In genomic region chr7:44050121-44050914, GRCh38 we compare ENCODE assay signal across 17 cellular contexts. TPM values are rescaled to one million over a fixed set of nuclear protein-coding genes. Genes with fewer than 3 reads are reported as not detected.
DNase-seq lines count a peak whose midpoint lies in the region; ATAC-seq and TF ChIP-seq lines count a peak whose summit lies in the region.
"Had no signal": no experiment of that assay in that cellular context is flagged by ENCODE, and none has a peak within 500 bp of the region (broad histone marks: within the 10 kb centered on the region; RNA-seq: fewer than 3 reads in every experiment).

No MANE protein-coding gene starts in this region.

- H3K4me1 ChIP-seq in PC-3 (ENCODE audit: insufficient read depth, low read length), result peaks cover 32% of the 10 kb centered on the region
- peaks cover 36 to 98% (median 71%) of the 10 kb centered on the region in 6 donors for H3K4me1 ChIP-seq in spleen

- H3K4me3 Mint-ChIP-seq in activated CD4-positive, alpha-beta T cell treated with anti-CD3 and anti-CD28 coated beads, Interleukin-2, amount 10 ng/mL, durations not matched to agents 24 days and 14 days, result no peak overlapping the region
- peak overlapping the region; percentile 31 for H3K4me3 Mint-ChIP-seq in endothelial cell (ENCODE audit: unreplicated experiment)

- H2AFZ ChIP-seq in PC-3 (ENCODE audit: low read length), result no peak overlapping the region

- H3K4me3 ChIP-seq in PC-3 (ENCODE audit: low read length), result no peak overlapping the region
- H3K4me3 ChIP-seq in spleen, result no peak overlapping the region
- H3K4me3 ChIP-seq: testis had no signal

- H4K20me1 ChIP-seq in PC-3 (ENCODE audit: low read length), result peaks cover 33% of the 10 kb centered on the region; the same call in 1 of the 2 replicates

- H3K36me3 ChIP-seq in PC-3 (ENCODE audit: low read depth, low read length) (peaks cover 33% of the 10 kb centered on the region), spleen (peaks cover 0 to 83% (median 58%) of the 10 kb centered on the region in 6 donors)

- H3K27ac ChIP-seq in PC-3 (ENCODE audit: low read length), result no peak overlapping the region
- peak overlapping the region in 2 of 8 donors; percentile 52 to 100 for H3K27ac ChIP-seq in spleen
- H3K27ac ChIP-seq: testis had no signal

- H3K9ac ChIP-seq in PC-3 (ENCODE audit: low read length), result no peak overlapping the region

- peak overlapping the region; percentile 5; the same call in 1 of the 2 replicates for H3K4me2 ChIP-seq in PC-3 (ENCODE audit: low read length)

- POLR2A ChIA-PET in PC-3 (lab: Charles Lee; ENCODE audit: unreplicated experiment), result no interaction called here

- peaks cover 49% of the 10 kb centered on the region for H3K79me2 ChIP-seq in PC-3 (ENCODE audit: low read length)

- intact Hi-C loops in activated CD4-positive, alpha-beta T cell treated with anti-CD3 and anti-CD28 coated beads, Interleukin-2, amount 10 ng/mL, durations not matched to agents 24 days and 14 days (cut with micrococcal nuclease), result no loop called here
- intact Hi-C loops in PC-3 (cut with micrococcal nuclease), result no loop called here
- intact Hi-C loops in spleen (cut with DNase I; ENCODE audit: low total_unique reads), result no loop called here

- no peak for DNase-seq in activated CD4-positive, alpha-beta T cell treated with anti-CD3 and anti-CD28 coated beads, Interleukin-2, amount 10 ng/mL, durations not matched to agents 24 days and 14 days
- no peak for DNase-seq in activated CD4-positive, alpha-beta T cell treated with anti-CD3 and anti-CD28 coated beads, Interleukin-2, amount 50 U/mL, for 48 hours
- DNase-seq in PC-3 (no peak), endothelial cell (ENCODE audit: low spot score) (no peak), spleen (peak; percentile 60), NCI-H1436 treated with DMSO at 0.1 percent for 48 hours (lab: John Stamatoyannopoulos, UW) (no peak)
- DNase-seq: activated CD4-positive, alpha-beta T cell treated with anti-CD3 and anti-CD28 coated beads for 48 hours; activated gamma-delta T cell; CD8-positive, alpha-beta memory T cell; effector CD8-positive, alpha-beta T cell; hippocampal formation; NCI-H1417; testis had no signal

- H3K9me2 ChIP-seq in PC-3 (replicated peaks; ENCODE audit: low read length), result no peaks in the 10 kb centered on the region

- TF ChIP-seq CTCF in PC-3 (conservative IDR thresholded peaks at IDR 0.05; ENCODE audit: low read depth, low read length), result no peak
- no peak for TF ChIP-seq CTCF in endothelial cell (IDR thresholded peaks at IDR 0.05; ENCODE audit: unreplicated experiment)
- TF ChIP-seq CTCF in spleen (IDR thresholded peaks at IDR 0.05 in 8 of 11, conservative IDR thresholded peaks at IDR 0.05 in 3 of 11), result no peak

- CTCF ChIA-PET in PC-3 (lab: Charles Lee), result no interaction called here

- no peaks in the 10 kb centered on the region for H3K27me3 ChIP-seq in PC-3 (ENCODE audit: low read length)
- no peaks in the 10 kb centered on the region for H3K27me3 ChIP-seq in spleen (replicated peaks in 1 of 7)
- H3K27me3 ChIP-seq: testis had no signal

- H3K36me3 Mint-ChIP-seq in activated CD4-positive, alpha-beta T cell treated with anti-CD3 and anti-CD28 coated beads, Interleukin-2, amount 10 ng/mL, durations not matched to agents 24 days and 14 days (ENCODE audit: low read depth), result peaks cover 61% of the 10 kb centered on the region
- H3K36me3 Mint-ChIP-seq in endothelial cell (ENCODE audit: low read depth, unreplicated experiment), result peaks cover 7% of the 10 kb centered on the region

- H3K4me1 Mint-ChIP-seq in activated CD4-positive, alpha-beta T cell treated with anti-CD3 and anti-CD28 coated beads, Interleukin-2, amount 10 ng/mL, durations not matched to agents 24 days and 14 days, result peaks cover 51% of the 10 kb centered on the region
- H3K4me1 Mint-ChIP-seq in endothelial cell (ENCODE audit: unreplicated experiment), result peaks cover 26% of the 10 kb centered on the region

- no peaks in the 10 kb centered on the region for H3K27me3 Mint-ChIP-seq in activated CD4-positive, alpha-beta T cell treated with anti-CD3 and anti-CD28 coated beads, Interleukin-2, amount 10 ng/mL, durations not matched to agents 24 days and 14 days
- H3K27me3 Mint-ChIP-seq in endothelial cell (ENCODE audit: unreplicated experiment), result peaks cover 6% of the 10 kb centered on the region
- H3K27me3 Mint-ChIP-seq: CD8-positive, alpha-beta memory T cell had no signal

- 84 to 93% (median 92%) methylated on average over 14 of the region's 14 CpGs for WGBS in spleen, 5 donors

- H3K9me3 ChIP-seq in PC-3 (ENCODE audit: low read length) (no peaks in the 10 kb centered on the region), spleen (no peaks in the 10 kb centered on the region)
- H3K9me3 ChIP-seq: testis had no signal

- no peak for ATAC-seq in PC-3
- ATAC-seq in GM21367 (IDR thresholded peaks at IDR 0.05; ENCODE audit: unreplicated experiment), result no peak
- no peak for ATAC-seq in GM18498 (IDR thresholded peaks at IDR 0.05; ENCODE audit: unreplicated experiment)

- H3F3A ChIP-seq in PC-3 (ENCODE audit: low read length, unreplicated experiment), result no peaks in the 10 kb centered on the region

- H3K27ac Mint-ChIP-seq in activated CD4-positive, alpha-beta T cell treated with anti-CD3 and anti-CD28 coated beads, Interleukin-2, amount 10 ng/mL, durations not matched to agents 24 days and 14 days, result peak overlapping the region; percentile 13
- H3K27ac Mint-ChIP-seq in endothelial cell (ENCODE audit: unreplicated experiment), result no peak overlapping the region

- no peak for TF ChIP-seq POLR2A in spleen (IDR thresholded peaks at IDR 0.05)

- BruUV-seq in PC-3 (replicated peaks; lab: Mats Ljungman, UMichigan), result no TSS peak

- no peaks in the 10 kb centered on the region for H3K9me3 Mint-ChIP-seq in activated CD4-positive, alpha-beta T cell treated with anti-CD3 and anti-CD28 coated beads, Interleukin-2, amount 10 ng/mL, durations not matched to agents 24 days and 14 days
- H3K9me3 Mint-ChIP-seq in endothelial cell (ENCODE audit: unreplicated experiment), result no peaks in the 10 kb centered on the region
- H3K9me3 Mint-ChIP-seq: CD8-positive, alpha-beta memory T cell had no signal

RNA-seq across cellular contexts. Expression of gene DBNL, which starts 5.8 kb away (rescaled TPM):
- 127 and 131 TPM in 2 replicates for total RNA-seq in activated CD4-positive, alpha-beta T cell treated with anti-CD3 and anti-CD28 coated beads, Interleukin-2, amount 10 ng/mL, durations not matched to agents 24 days and 14 days
- total RNA-seq in PC-3 (2014; rRNA removed) (108 and 152 TPM in 2 replicates), endothelial cell (ENCODE audit: unreplicated experiment) (47.5 TPM), spleen (100 to 1,000 TPM; 169 to 257 (median 210) TPM)
- 100 to 1,000 TPM; 118 to 205 (median 134) TPM for polyA plus RNA-seq in spleen

RNA-seq across cellular contexts. Expression of gene PGAM2, which starts 15.0 kb away (rescaled TPM):
- 0.42 TPM in 1 of 2 replicates, not detected in the other for total RNA-seq in activated CD4-positive, alpha-beta T cell treated with anti-CD3 and anti-CD28 coated beads, Interleukin-2, amount 10 ng/mL, durations not matched to agents 24 days and 14 days
- total RNA-seq in PC-3 (2014; rRNA removed), result 0.35 and 0.95 TPM in 2 replicates
- total RNA-seq in endothelial cell (ENCODE audit: unreplicated experiment), result not detected
- 1 to 10 TPM in 4 of 7 donors, under 1 TPM in 2, not detected in 1; 0.75 to 2.8 (median 1.2) TPM for total RNA-seq in spleen
- polyA plus RNA-seq in spleen, result 1 to 10 TPM; 1.6 to 4.0 (median 2.6) TPM
- total RNA-seq: A172 had no signal
- polyA plus RNA-seq: CD8-positive, alpha-beta memory T cell had no signal

RNA-seq across cellular contexts. Expression of gene POLM, which starts 32.0 kb away (rescaled TPM):
- total RNA-seq in activated CD4-positive, alpha-beta T cell treated with anti-CD3 and anti-CD28 coated beads, Interleukin-2, amount 10 ng/mL, durations not matched to agents 24 days and 14 days, result 39.3 and 41.9 TPM in 2 replicates
- total RNA-seq in PC-3 (2014; rRNA removed) (19.6 and 21.2 TPM in 2 replicates), endothelial cell (ENCODE audit: unreplicated experiment) (16.9 TPM), spleen (100 to 1,000 TPM in 1 of 7 donors, 10 to 100 TPM in 6; 42.8 to 104 (median 63.4) TPM)
- polyA plus RNA-seq in spleen, result 10 to 100 TPM; 22.0 to 44.9 (median 30.3) TPM

RNA-seq across cellular contexts. Expression of gene SPDYE1, which starts 52.6 kb away (rescaled TPM):
- not detected in 2 replicates for total RNA-seq in activated CD4-positive, alpha-beta T cell treated with anti-CD3 and anti-CD28 coated beads, Interleukin-2, amount 10 ng/mL, durations not matched to agents 24 days and 14 days
- not detected in 2 replicates for total RNA-seq in PC-3 (2014; rRNA removed)
- not detected for total RNA-seq in endothelial cell (ENCODE audit: unreplicated experiment)
- total RNA-seq in spleen, result not detected
- polyA plus RNA-seq in spleen, result not detected
- total RNA-seq: A172; CD8-positive, alpha-beta memory T cell; T-helper 2 cell treated with Interferon-gamma antibody and Interleukin-4, amounts not matched to agents 100 ng/mL and 5 ng/mL, for 36 hours had no signal

RNA-seq across cellular contexts. Expression of gene AEBP1, which starts 53.8 kb away (rescaled TPM):
- 21.6 and 22.2 TPM in 2 replicates for total RNA-seq in activated CD4-positive, alpha-beta T cell treated with anti-CD3 and anti-CD28 coated beads, Interleukin-2, amount 10 ng/mL, durations not matched to agents 24 days and 14 days
- not detected in 2 replicates for total RNA-seq in PC-3 (2014; rRNA removed)
- 22.2 TPM for total RNA-seq in endothelial cell (ENCODE audit: unreplicated experiment)
- total RNA-seq in spleen, result 100 to 1,000 TPM in 2 of 7 donors, 10 to 100 TPM in 5; 67.5 to 106 (median 88.3) TPM
- polyA plus RNA-seq in spleen, result 10 to 100 TPM; 41.3 to 71.7 (median 49.7) TPM
- total RNA-seq: A172 had no signal
